ENCODE assay signal across 24 cellular contexts in genomic region chr4:85152490-85152889, GRCh38.
DNase-seq lines count a peak whose midpoint lies in the region; ATAC-seq, FAIRE-seq and TF ChIP-seq lines count a peak whose summit lies in the region.
"Had no signal": no experiment of that assay in that cellular context is flagged by ENCODE, and none has a peak within 500 bp of the region (broad histone marks: within the 10 kb centered on the region; RNA-seq: fewer than 3 reads in every experiment).

No MANE protein-coding gene starts in this region.

- DNase-seq in GM23338 (ENCODE audit: low spot score) (no peak), LHCN-M2 (ENCODE audit: low read depth) (peak; percentile 86), iris pigment epithelial cell (ENCODE audit: low read depth) (peak; percentile 15), sciatic nerve (ENCODE audit: low spot score) (no peak), ascending aorta (ENCODE audit: low spot score in 2 of 2) (no peak), foreskin fibroblast (no peak), HepG2 (ENCODE audit: low spot score) (no peak)
- DNase-seq: ACHN; AML-193; CD4-positive, alpha-beta T cell; DMS53; DND-41; EL; GOT3; H7; HFFc6; KBM-7 had no signal

- H3K27ac Mint-ChIP-seq in GM23338: no peak overlapping the region
- H3K27ac Mint-ChIP-seq: CD4-positive, alpha-beta T cell; HFFc6; IgD-negative memory B cell had no signal

- H3K4me1 ChIP-seq in GM23338 (ENCODE audit: insufficient read depth) (no peaks in the 10 kb centered on the region), ascending aorta (no peaks in the 10 kb centered on the region), HepG2 (ENCODE audit: insufficient read depth, low read length) (no peaks in the 10 kb centered on the region)

- TF ChIP-seq POLR2A in HepG2 (IDR thresholded peaks at IDR 0.05; ENCODE audit: insufficient read depth in 1 of 2, low read depth in 2 of 2, low read length in 2 of 2): no peak

- H3K27ac ChIP-seq in GM23338 (ENCODE audit: low read depth): no peak overlapping the region
- H3K27ac ChIP-seq in ascending aorta: no peak overlapping the region
- H3K27ac ChIP-seq in HepG2 (ENCODE audit: extremely low read length, insufficient read depth, low read length): no peak overlapping the region
- H3K27ac ChIP-seq: C4-2B had no signal

- no peak for ATAC-seq in GM23338
- peak; percentile 73 for ATAC-seq in sciatic nerve
- ATAC-seq in GM21528 (IDR thresholded peaks at IDR 0.05; ENCODE audit: low FRiP score, unreplicated experiment): no peak
- no peak for ATAC-seq in HepG2
- ATAC-seq: GM12878, HCT116 had no signal

- H3K4me2 ChIP-seq in GM23338 (no peak overlapping the region), HepG2 (ENCODE audit: low read depth, low read length) (no peak overlapping the region)

- CTCF ChIA-PET in HepG2 (lab: Yijun Ruan, JAX; ENCODE audit: low intra/inter-chr PET ratio, low total read pairs): no interaction called here

- no peaks in the 10 kb centered on the region for H3K9me3 Mint-ChIP-seq in GM23338
- H3K9me3 Mint-ChIP-seq: CD4-positive, alpha-beta T cell; HFFc6; IgD-negative memory B cell had no signal

- no peaks in the 10 kb centered on the region for H3K79me2 ChIP-seq in GM23338 (replicated peaks; ENCODE audit: insufficient read depth)
- H3K79me2 ChIP-seq in HepG2 (ENCODE audit: insufficient read depth, low read length): no peaks in the 10 kb centered on the region

- H3K9me2 ChIP-seq in GM23338 (ENCODE audit: insufficient read depth): peaks cover 7% of the 10 kb centered on the region; the same call in 1 of the 2 replicates

- no peaks in the 10 kb centered on the region for H3K4me1 Mint-ChIP-seq in GM23338

- no peaks in the 10 kb centered on the region for H3F3A ChIP-seq in GM23338 (replicated peaks; ENCODE audit: low read depth)

- no peak overlapping the region for H3K4me3 Mint-ChIP-seq in GM23338
- H3K4me3 Mint-ChIP-seq: CD4-positive, alpha-beta T cell; HFFc6; IgD-negative memory B cell had no signal

- intact Hi-C loops in sciatic nerve (cut with DNase I): loop anchor here (10.0 kb wide), 1 partner anchor 592 kb away; no protein-coding TSS in a partner anchor
- intact Hi-C loops in ascending aorta (cut with DNase I): no loop called here
- intact Hi-C loops in HepG2 (cut with micrococcal nuclease; ENCODE audit: unreplicated experiment): no loop called here

- TF ChIP-seq EP300 in HepG2 (IDR thresholded peaks at IDR 0.05; ENCODE audit: low read depth in 2 of 2, low read length in 2 of 2) (no peak), HepG2 (CRISPR knock-in tag; IDR thresholded peaks at IDR 0.05; ENCODE audit: borderline replicate concordance) (no peak)

- BruUV-seq in HepG2 (replicated peaks; lab: Mats Ljungman, UMichigan): no TSS peak

- WGBS in HepG2 (ENCODE audit: low lambda C conversion rate): 0% methylated on average over 3 of the region's 3 CpGs

- POLR2A ChIA-PET in HepG2 (lab: Yijun Ruan, JAX): no interaction called here

- H2AFZ ChIP-seq in GM23338 (peak overlapping the region; percentile 45), HepG2 (ENCODE audit: low read length) (no peak overlapping the region)

- TF ChIP-seq CTCF in GM23338 (conservative IDR thresholded peaks at IDR 0.05; ENCODE audit: low read depth in 2 of 2): no peak
- no peak for TF ChIP-seq CTCF in ascending aorta (IDR thresholded peaks at IDR 0.05)
- no peak for TF ChIP-seq CTCF in foreskin fibroblast (IDR thresholded peaks at IDR 0.05; ENCODE audit: low read depth, low read length)
- TF ChIP-seq CTCF in HepG2 (CRISPR knock-in tag; IDR thresholded peaks at IDR 0.05): no peak

- in situ Hi-C loops in HepG2 (cut with HindIII; ENCODE audit: extremely low pct_ligation_motif_present, low pct_unique_long_range_greater_than_20kb): no loop called here

- no peak for TF ChIP-seq RAD21 in HepG2 (CRISPR knock-in tag; IDR thresholded peaks at IDR 0.05)

- no peak overlapping the region for H3K9ac ChIP-seq in HepG2 (ENCODE audit: insufficient read depth, low read depth, low read length)

- H3K4me3 ChIP-seq in GM23338 (no peak overlapping the region), ascending aorta (no peak overlapping the region), foreskin fibroblast (ENCODE audit: low read depth in 1 of 2, low read length in 2 of 2) (no peak overlapping the region), HepG2 (replicated peaks in 1 of 3; ENCODE audit: insufficient read depth in 1 of 3, low read depth in 2 of 3, low read length in 3 of 3) (no peak overlapping the region)
- H3K4me3 ChIP-seq: GM12878 had no signal

- H3K9me3 ChIP-seq in ascending aorta: no peaks in the 10 kb centered on the region
- H3K9me3 ChIP-seq in HepG2 (ENCODE audit: low read length): no peaks in the 10 kb centered on the region

- H3K36me3 ChIP-seq in GM23338 (ENCODE audit: insufficient read depth): no peaks in the 10 kb centered on the region
- H3K36me3 ChIP-seq in ascending aorta: no peaks in the 10 kb centered on the region
- H3K36me3 ChIP-seq in HepG2 (replicated peaks in 1 of 2; ENCODE audit: control insufficient read depth in 1 of 2, insufficient read depth in 2 of 2, low read length in 2 of 2): no peaks in the 10 kb centered on the region

- no peaks in the 10 kb centered on the region for H3K27me3 ChIP-seq in GM23338 (ENCODE audit: insufficient read depth)
- H3K27me3 ChIP-seq in ascending aorta: no peaks in the 10 kb centered on the region
- no peaks in the 10 kb centered on the region for H3K27me3 ChIP-seq in HepG2 (ENCODE audit: control insufficient read depth in 1 of 2, insufficient read depth in 2 of 2, low read length in 2 of 2)

- H4K20me1 ChIP-seq in GM23338 (replicated peaks; ENCODE audit: insufficient read depth) (no peaks in the 10 kb centered on the region), HepG2 (ENCODE audit: insufficient read depth, low read length) (no peaks in the 10 kb centered on the region)

- H3K27me3 Mint-ChIP-seq in GM23338 (ENCODE audit: insufficient read depth, low read depth, poor library complexity): no peaks in the 10 kb centered on the region
- H3K27me3 Mint-ChIP-seq: IgD-negative memory B cell had no signal

- FAIRE-seq in HepG2 (lab: Jason Lieb, UNC): no peak
- FAIRE-seq: A204.1, GM12878, HTR-8/SVneo had no signal

- H3K36me3 Mint-ChIP-seq in GM23338 (ENCODE audit: low read depth): no peaks in the 10 kb centered on the region
- H3K36me3 Mint-ChIP-seq: IgD-negative memory B cell had no signal

TF ChIP-seq in GM23338, 12 proteins besides CTCF, POLR2A, EP300 and RAD21 (continues in another document):
- TF ChIP-seq STAT1 (IDR thresholded peaks at IDR 0.05; ENCODE audit: unreplicated experiment) (no peak), REST (IDR thresholded peaks at IDR 0.05; ENCODE audit: unreplicated experiment) (no peak), NANOG (IDR thresholded peaks at IDR 0.05; ENCODE audit: borderline replicate concordance) (no peak), POLR2AphosphoS5 (IDR thresholded peaks at IDR 0.05; ENCODE audit: low read depth) (no peak)

TF ChIP-seq in HepG2, 621 proteins besides CTCF, POLR2A, EP300 and RAD21:
- TF ChIP-seq RFX1 (IDR thresholded peaks at IDR 0.05) (no peak), USF2 (IDR thresholded peaks at IDR 0.05; ENCODE audit: low read depth, low read length) (no peak), USF2 (CRISPR knock-in tag; IDR thresholded peaks at IDR 0.05; ENCODE audit: borderline replicate concordance) (no peak), ZNF124 (CRISPR knock-in tag; IDR thresholded peaks at IDR 0.05) (no peak), SMYD3 (CRISPR knock-in tag; IDR thresholded peaks at IDR 0.05) (no peak), RFXANK (CRISPR knock-in tag; IDR thresholded peaks at IDR 0.05) (no peak)

Comparison
In these comparisons a context has a peak if more than half of its experiments do, and no peak if none do; other contexts are left out.
1. DNase-seq: peak in LHCN-M2 (single experiment) and iris pigment epithelial cell (single experiment); none in GM23338 (single experiment), sciatic nerve (single experiment), ascending aorta (0 of 2), foreskin fibroblast (0 of 2) and HepG2 (single experiment).